Comparison of ENCODE assay signal across 1 cellular context in the genomic region with DNA sequence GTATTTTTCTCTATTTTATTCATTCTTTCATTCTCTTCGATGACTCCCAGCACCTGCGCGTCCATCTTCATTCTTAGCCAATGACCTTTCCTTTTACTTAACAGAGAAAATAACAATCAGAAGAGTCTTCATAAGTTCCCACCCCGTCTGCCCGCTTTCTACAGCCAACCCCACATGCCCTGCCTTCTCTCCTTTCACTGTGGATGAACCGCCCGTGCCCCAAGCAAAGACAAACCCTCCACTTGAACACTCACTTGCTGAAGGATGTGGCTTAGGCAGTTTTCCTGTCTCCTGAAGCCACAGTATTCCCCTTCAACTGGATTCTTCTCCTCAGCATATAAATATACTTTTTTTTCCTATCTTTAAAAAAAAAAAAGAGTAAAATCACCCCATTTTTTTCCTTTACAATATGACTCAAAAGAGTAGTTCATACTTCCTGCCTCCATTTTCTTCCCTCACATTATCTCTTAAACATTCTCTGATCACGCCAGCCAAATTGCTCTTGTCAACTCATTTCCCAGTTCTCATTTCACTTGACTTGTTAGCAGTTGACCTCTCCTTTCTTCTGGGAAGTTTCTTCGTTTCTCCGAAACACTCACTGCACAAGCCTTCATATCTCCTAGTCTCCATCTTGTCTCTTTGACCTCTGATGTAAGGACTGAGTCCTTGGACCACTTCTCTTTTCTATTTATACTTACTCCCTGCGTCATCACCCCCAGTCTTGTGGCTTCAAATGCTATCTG.
TF ChIP-seq lines count a peak whose summit lies in the region.

No MANE protein-coding gene starts in this region.

TF ChIP-seq in HepG2, 621 proteins besides CTCF, POLR2A, EP300 and RAD21:
- TF ChIP-seq BRCA1 (CRISPR knock-in tag; IDR thresholded peaks at IDR 0.05), result no peak
- no peak for TF ChIP-seq THAP9 (CRISPR knock-in tag; IDR thresholded peaks at IDR 0.05; ENCODE audit: borderline replicate concordance)
- no peak for TF ChIP-seq ARNT (IDR thresholded peaks at IDR 0.05)
- TF ChIP-seq ZNF790 (CRISPR knock-in tag; IDR thresholded peaks at IDR 0.05; ENCODE audit: borderline replicate concordance), result no peak
- TF ChIP-seq HCFC1 (IDR thresholded peaks at IDR 0.05; ENCODE audit: low read depth, low read length), result no peak
- no peak for TF ChIP-seq PRPF4 (IDR thresholded peaks at IDR 0.05; ENCODE audit: low read depth, low read length, poor library complexity, severe bottlenecking)
- TF ChIP-seq IKZF4 (CRISPR knock-in tag; IDR thresholded peaks at IDR 0.05; ENCODE audit: borderline replicate concordance, low read depth, not compliant biosample characterization), result no peak
- TF ChIP-seq POLR2AphosphoS2 (IDR thresholded peaks at IDR 0.05; ENCODE audit: low read depth, low read length), result no peak
- TF ChIP-seq, protein P1, sequence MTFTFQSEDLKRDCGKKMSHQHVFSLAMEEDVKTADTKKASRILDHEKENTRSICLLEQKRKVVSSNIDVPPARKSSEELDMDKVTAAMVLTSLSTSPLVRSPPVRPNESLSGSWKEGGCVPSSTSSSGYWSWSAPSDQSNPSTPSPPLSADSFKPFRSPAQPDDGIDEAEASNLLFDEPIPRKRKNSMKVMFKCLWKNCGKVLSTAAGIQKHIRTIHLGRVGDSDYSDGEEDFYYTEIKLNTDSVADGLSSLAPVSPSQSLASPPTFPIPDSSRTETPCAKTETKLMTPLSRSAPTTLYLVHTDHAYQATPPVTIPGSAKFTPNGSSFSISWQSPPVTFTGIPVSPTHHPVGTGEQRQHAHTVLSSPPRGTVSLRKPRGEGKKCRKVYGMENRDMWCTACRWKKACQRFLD (CRISPR knock-in tag; IDR thresholded peaks at IDR 0.05; ENCODE audit: borderline replicate concordance), result no peak
- no peak for TF ChIP-seq ATF5 (CRISPR knock-in tag; IDR thresholded peaks at IDR 0.05; ENCODE audit: low read depth)
- TF ChIP-seq ZSCAN25 (CRISPR knock-in tag; IDR thresholded peaks at IDR 0.05), result no peak
- no peak for TF ChIP-seq ZNF414 (CRISPR knock-in tag; IDR thresholded peaks at IDR 0.05)
- no peak for TF ChIP-seq SKIL (CRISPR knock-in tag; IDR thresholded peaks at IDR 0.05; ENCODE audit: borderline replicate concordance)
- TF ChIP-seq ZNF710 (CRISPR knock-in tag; IDR thresholded peaks at IDR 0.05; ENCODE audit: borderline replicate concordance), result no peak
- no peak for TF ChIP-seq TARDBP (CRISPR knock-in tag; IDR thresholded peaks at IDR 0.05)
- no peak for TF ChIP-seq ZFP41 (CRISPR knock-in tag; IDR thresholded peaks at IDR 0.05; ENCODE audit: borderline replicate concordance)
- TF ChIP-seq CC2D1A (CRISPR knock-in tag; IDR thresholded peaks at IDR 0.05), result no peak
- no peak for TF ChIP-seq ZNF263 (CRISPR knock-in tag; IDR thresholded peaks at IDR 0.05)
- TF ChIP-seq RORA (CRISPR knock-in tag; IDR thresholded peaks at IDR 0.05), result no peak
